ENCODE assay signal across 10 cellular contexts in the genomic region with DNA sequence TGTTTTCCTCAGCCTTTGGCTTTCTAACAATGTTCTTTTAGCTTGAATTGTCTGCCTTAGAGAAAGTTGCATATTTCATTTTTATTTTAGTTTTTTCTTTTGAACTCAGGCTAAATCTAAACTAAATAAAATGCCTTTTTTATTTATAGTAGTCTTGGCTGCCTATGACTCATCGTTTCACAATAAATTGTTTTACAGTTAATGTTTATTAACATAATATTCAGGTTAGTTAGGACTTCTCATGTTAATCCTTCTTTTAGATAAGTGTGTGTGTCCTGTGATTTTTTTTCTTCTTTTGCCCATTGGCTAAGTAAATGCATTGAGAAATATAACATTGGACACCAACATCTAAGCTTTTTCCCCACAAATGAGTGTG. TPM values are rescaled to one million over a fixed set of nuclear protein-coding genes. Genes with fewer than 3 reads are reported as not detected.
DNase-seq lines count a peak whose midpoint lies in the region; ATAC-seq and TF ChIP-seq lines count a peak whose summit lies in the region.
"Had no signal": no experiment of that assay in that cellular context is flagged by ENCODE, and none has a peak within 500 bp of the region (broad histone marks: within the 10 kb centered on the region; RNA-seq: fewer than 3 reads in every experiment).

No MANE protein-coding gene starts in this region.

- peaks cover 0 to 39% (median 0%) of the 10 kb centered on the region in 3 donors for H3K4me1 ChIP-seq in gastroesophageal sphincter

- TF ChIP-seq POLR2A in gastroesophageal sphincter (IDR thresholded peaks at IDR 0.05), result no peak

- peaks cover 5% of the 10 kb centered on the region for H3K4me1 Mint-ChIP-seq in activated CD8-positive, alpha-beta memory T cell treated with anti-CD3 and anti-CD28 coated beads, Interleukin-2, amount 10 ng/mL, durations not matched to agents 7 days and 5 days
- peaks cover 37% of the 10 kb centered on the region for H3K4me1 Mint-ChIP-seq in activated B cell treated with CpG ODN at 0.5 μM for 24 hours
- H3K4me1 Mint-ChIP-seq in stimulated activated naive CD8-positive, alpha-beta T cell treated with anti-CD3 and anti-CD28 coated beads, Interleukin-15, amount 100 ng/mL, for 72 hours, result peaks cover 11% of the 10 kb centered on the region

- no peak for DNase-seq in activated CD8-positive, alpha-beta memory T cell treated with anti-CD3 and anti-CD28 coated beads, Interleukin-2, amount 10 ng/mL, durations not matched to agents 7 days and 5 days
- no peak for DNase-seq in activated CD8-positive, alpha-beta memory T cell treated with anti-CD3 and anti-CD28 coated beads, Interleukin-2, amount 50 U/mL, for 48 hours
- DNase-seq in activated B cell treated with CpG ODN at 0.5 μM for 24 hours (no peak), NCI-H2107 treated with DMSO at 0.1 percent for 48 hours (lab: John Stamatoyannopoulos, UW; ENCODE audit: unreplicated experiment) (no peak)
- no peak for DNase-seq in stimulated activated naive CD8-positive, alpha-beta T cell treated with anti-CD3 and anti-CD28 coated beads, Interleukin-15, amount 100 ng/mL, for 72 hours
- DNase-seq: cortex of kidney; stimulated activated CD4-positive, alpha-beta T cell treated with anti-CD3 and anti-CD28 coated beads, Interleukin-4, amount 100 ng/mL, for 4 hours had no signal

- H3K9me3 ChIP-seq in gastroesophageal sphincter, result no peaks in the 10 kb centered on the region

- CTCF ChIA-PET in activated CD8-positive, alpha-beta memory T cell treated with anti-CD3 and anti-CD28 coated beads, Interleukin-2, amount 10 ng/mL, durations not matched to agents 7 days and 5 days (lab: Charles Lee), result no interaction called here
- CTCF ChIA-PET in activated B cell treated with CpG ODN at 0.5 μM for 24 hours (lab: Charles Lee), result no interaction called here

- 0 to 10% methylated on average over 1 of the region's 1 CpG for WGBS in gastroesophageal sphincter (ENCODE audit: low coverage in 1 of 2), 2 donors

- H3K36me3 Mint-ChIP-seq in activated CD8-positive, alpha-beta memory T cell treated with anti-CD3 and anti-CD28 coated beads, Interleukin-2, amount 10 ng/mL, durations not matched to agents 7 days and 5 days, result peaks cover 6% of the 10 kb centered on the region
- peaks cover 15% of the 10 kb centered on the region for H3K36me3 Mint-ChIP-seq in activated B cell treated with CpG ODN at 0.5 μM for 24 hours (ENCODE audit: low read depth)

- no peak overlapping the region for H3K27ac Mint-ChIP-seq in activated CD8-positive, alpha-beta memory T cell treated with anti-CD3 and anti-CD28 coated beads, Interleukin-2, amount 10 ng/mL, durations not matched to agents 7 days and 5 days
- peak overlapping the region; percentile 94 for H3K27ac Mint-ChIP-seq in activated B cell treated with CpG ODN at 0.5 μM for 24 hours
- no peak overlapping the region for H3K27ac Mint-ChIP-seq in stimulated activated naive CD8-positive, alpha-beta T cell treated with anti-CD3 and anti-CD28 coated beads, Interleukin-15, amount 100 ng/mL, for 72 hours

- no peak for TF ChIP-seq EP300 in gastroesophageal sphincter (IDR thresholded peaks at IDR 0.05)

- POLR2A ChIA-PET in activated B cell treated with CpG ODN at 0.5 μM for 24 hours (lab: Charles Lee), result no interaction called here

- peak overlapping the region; percentile 70 to 77 for H3K4me3 ChIP-seq in gastroesophageal sphincter

- intact Hi-C loops in activated B cell treated with CpG ODN at 0.5 μM for 24 hours (cut with micrococcal nuclease), result no loop called here

- H3K4me3 Mint-ChIP-seq in activated CD8-positive, alpha-beta memory T cell treated with anti-CD3 and anti-CD28 coated beads, Interleukin-2, amount 10 ng/mL, durations not matched to agents 7 days and 5 days, result peak overlapping the region; percentile 97
- H3K4me3 Mint-ChIP-seq in activated B cell treated with CpG ODN at 0.5 μM for 24 hours, result peak overlapping the region; percentile 95
- peak overlapping the region; percentile 95 to 96 for H3K4me3 Mint-ChIP-seq in stimulated activated naive CD8-positive, alpha-beta T cell treated with anti-CD3 and anti-CD28 coated beads, Interleukin-15, amount 100 ng/mL, for 72 hours

- no peaks in the 10 kb centered on the region for H3K27me3 Mint-ChIP-seq in activated CD8-positive, alpha-beta memory T cell treated with anti-CD3 and anti-CD28 coated beads, Interleukin-2, amount 10 ng/mL, durations not matched to agents 7 days and 5 days
- no peaks in the 10 kb centered on the region for H3K27me3 Mint-ChIP-seq in activated B cell treated with CpG ODN at 0.5 μM for 24 hours
- H3K27me3 Mint-ChIP-seq in stimulated activated naive CD8-positive, alpha-beta T cell treated with anti-CD3 and anti-CD28 coated beads, Interleukin-15, amount 100 ng/mL, for 72 hours, result no peaks in the 10 kb centered on the region

- no peak for ATAC-seq in activated CD8-positive, alpha-beta memory T cell treated with anti-CD3 and anti-CD28 coated beads, Interleukin-2, amount 10 ng/mL, durations not matched to agents 7 days and 5 days
- no peak for ATAC-seq in activated B cell treated with CpG ODN at 0.5 μM for 24 hours (ENCODE audit: low read depth)
- ATAC-seq in gastroesophageal sphincter, result no peak
- ATAC-seq in stimulated activated naive CD8-positive, alpha-beta T cell treated with anti-CD3 and anti-CD28 coated beads, Interleukin-15, amount 100 ng/mL, for 72 hours, result no peak
- no peak for ATAC-seq in HG03097 (IDR thresholded peaks at IDR 0.05; ENCODE audit: low FRiP score, unreplicated experiment)
- no peak for ATAC-seq in GM18502 (IDR thresholded peaks at IDR 0.05; ENCODE audit: poor library complexity, unreplicated experiment)

- H3K36me3 ChIP-seq in gastroesophageal sphincter, result no peaks in the 10 kb centered on the region

- TF ChIP-seq CTCF in activated B cell treated with CpG ODN at 0.5 μM for 24 hours (IDR thresholded peaks at IDR 0.05) (no peak), gastroesophageal sphincter (IDR thresholded peaks at IDR 0.05) (no peak)

- peak overlapping the region in 1 of 4 donors; percentile 92 for H3K27ac ChIP-seq in gastroesophageal sphincter

- no peaks in the 10 kb centered on the region for H3K9me3 Mint-ChIP-seq in activated CD8-positive, alpha-beta memory T cell treated with anti-CD3 and anti-CD28 coated beads, Interleukin-2, amount 10 ng/mL, durations not matched to agents 7 days and 5 days (ENCODE audit: low read depth)
- H3K9me3 Mint-ChIP-seq in activated B cell treated with CpG ODN at 0.5 μM for 24 hours, result no peaks in the 10 kb centered on the region
- no peaks in the 10 kb centered on the region for H3K9me3 Mint-ChIP-seq in stimulated activated naive CD8-positive, alpha-beta T cell treated with anti-CD3 and anti-CD28 coated beads, Interleukin-15, amount 100 ng/mL, for 72 hours

- H3K27me3 ChIP-seq in gastroesophageal sphincter, result no peaks in the 10 kb centered on the region

RNA-seq across cellular contexts. Expression of gene RP2, which starts 1.6 kb away (rescaled TPM):
- 10 to 100 TPM in 1 of 2 experiments, 1 to 10 TPM in 1; 9.6 to 11.3 TPM for total RNA-seq in activated CD8-positive, alpha-beta memory T cell treated with anti-CD3 and anti-CD28 coated beads, Interleukin-2, amount 10 ng/mL, durations not matched to agents 7 days and 5 days
- total RNA-seq in activated B cell treated with CpG ODN at 0.5 μM for 24 hours, result 11.3 TPM in 2 replicates
- total RNA-seq in gastroesophageal sphincter, result 10 to 100 TPM in 2 of 4 donors, 1 to 10 TPM in 2; 8.9 to 14.9 (median 10.5) TPM
